ENCODE assay signal across 27 cellular contexts in genomic region chr18:78797499-78797898, GRCh38.
"Had no signal": no experiment of that assay in that cellular context is flagged by ENCODE, and none has a peak within 500 bp of the region (broad histone marks: within the 10 kb centered on the region; RNA-seq: fewer than 3 reads in every experiment).

No MANE protein-coding gene starts in this region.

- H3K27ac ChIP-seq: neutrophil, pancreas, psoas muscle, right lobe of liver, sigmoid colon, stomach, tibial artery, transverse colon, upper lobe of right lung, uterus had no signal

- H3K36me3 ChIP-seq: neutrophil, pancreas, right lobe of liver, sigmoid colon, stomach, tibial artery, transverse colon, upper lobe of right lung, uterus had no signal

- H3K9me3 ChIP-seq: neutrophil, pancreas, psoas muscle, right lobe of liver, sigmoid colon, stomach, tibial artery, transverse colon, upper lobe of right lung, uterus had no signal

- H3K4me3 Mint-ChIP-seq: naive thymus-derived CD8-positive, alpha-beta T cell; natural killer cell treated with Interleukin-12 subunit alpha and Interleukin-12 subunit beta and Interleukin-15 and Interleukin-18, amount 100 ng/mL, for 72 hours; nephron progenitor cell; neural crest cell; stimulated activated effector memory CD8-positive, alpha-beta T cell treated with anti-CD3 and anti-CD28 coated beads, Interleukin-12 subunit alpha, Interleukin-12 subunit beta, amount 100 ng/mL, for 72 hours; stimulated activated naive B cell treated with anti-CD40 and anti-IgM and Interleukin-4, amounts not matched to agents 10 μg/mL and 1 μg/mL and 100 μg/mL, for 72 hours; stimulated activated naive CD8-positive, alpha-beta T cell treated with anti-CD3 and anti-CD28 coated beads, Interleukin-15, Interleukin-2, amounts not matched to agents 100 ng/mL and 50 ng/mL, for 24 hours; type B pancreatic cell had no signal

- DNase-seq: naive thymus-derived CD8-positive, alpha-beta T cell; nephron progenitor cell; nucleus accumbens; pancreas; psoas muscle; right lobe of liver; small intestine; stimulated activated CD4-positive, alpha-beta T cell treated with anti-CD3 and anti-CD28 coated beads, Interleukin-15, amount 100 ng/mL, for 24 hours; stimulated activated CD4-positive, alpha-beta T cell treated with anti-CD3 and anti-CD28 coated beads, Interleukin-2, amount 100 ng/mL, for 24 hours; stimulated activated CD4-positive, alpha-beta T cell treated with anti-CD3 and anti-CD28 coated beads, Interleukin-2, amount 100 ng/mL, for 48 hours; stimulated activated CD4-positive, alpha-beta T cell treated with anti-CD3 and anti-CD28 coated beads, Interleukin-4, amount 100 ng/mL, for 24 hours; stimulated activated naive B cell treated with anti-CD40 and anti-IgM and Interleukin-4, amounts not matched to agents 10 μg/mL and 1 μg/mL and 100 μg/mL, for 72 hours; stimulated activated naive CD4-positive, alpha-beta T cell treated with Interleukin-2 at 50 U/mL for 16 hours; stomach; transverse colon; uterus had no signal

- ATAC-seq: naive thymus-derived CD8-positive, alpha-beta T cell; natural killer cell treated with Interleukin-12 subunit alpha and Interleukin-12 subunit beta and Interleukin-15 and Interleukin-18, amount 100 ng/mL, for 72 hours; pancreas; psoas muscle; right cardiac atrium; right lobe of liver; stimulated activated effector memory CD8-positive, alpha-beta T cell treated with anti-CD3 and anti-CD28 coated beads, Interleukin-12 subunit alpha, Interleukin-12 subunit beta, amount 100 ng/mL, for 72 hours; stimulated activated naive B cell treated with anti-CD40 and anti-IgM and Interleukin-4, amounts not matched to agents 10 μg/mL and 1 μg/mL and 100 μg/mL, for 72 hours; upper lobe of right lung had no signal

- H3K4me1 Mint-ChIP-seq: naive thymus-derived CD8-positive, alpha-beta T cell; nephron progenitor cell; neural crest cell; stimulated activated effector memory CD8-positive, alpha-beta T cell treated with anti-CD3 and anti-CD28 coated beads, Interleukin-12 subunit alpha, Interleukin-12 subunit beta, amount 100 ng/mL, for 72 hours; stimulated activated naive B cell treated with anti-CD40 and anti-IgM and Interleukin-4, amounts not matched to agents 10 μg/mL and 1 μg/mL and 100 μg/mL, for 72 hours had no signal

- H3K36me3 Mint-ChIP-seq: naive thymus-derived CD8-positive, alpha-beta T cell; natural killer cell treated with Interleukin-12 subunit alpha and Interleukin-12 subunit beta and Interleukin-15 and Interleukin-18, amount 100 ng/mL, for 72 hours; stimulated activated effector memory CD8-positive, alpha-beta T cell treated with anti-CD3 and anti-CD28 coated beads, Interleukin-12 subunit alpha, Interleukin-12 subunit beta, amount 100 ng/mL, for 72 hours; stimulated activated naive B cell treated with anti-CD40 and anti-IgM and Interleukin-4, amounts not matched to agents 10 μg/mL and 1 μg/mL and 100 μg/mL, for 72 hours; type B pancreatic cell had no signal

- H3K4me1 ChIP-seq: pancreas, psoas muscle, right lobe of liver, sigmoid colon, stomach, tibial artery, transverse colon, upper lobe of right lung, uterus had no signal

- H3K27ac Mint-ChIP-seq: naive thymus-derived CD8-positive, alpha-beta T cell; natural killer cell treated with Interleukin-12 subunit alpha and Interleukin-12 subunit beta and Interleukin-15 and Interleukin-18, amount 100 ng/mL, for 72 hours; progenitor cell of endocrine pancreas; stimulated activated effector memory CD8-positive, alpha-beta T cell treated with anti-CD3 and anti-CD28 coated beads, Interleukin-12 subunit alpha, Interleukin-12 subunit beta, amount 100 ng/mL, for 72 hours; stimulated activated naive B cell treated with anti-CD40 and anti-IgM and Interleukin-4, amounts not matched to agents 10 μg/mL and 1 μg/mL and 100 μg/mL, for 72 hours; stimulated activated naive CD8-positive, alpha-beta T cell treated with anti-CD3 and anti-CD28 coated beads, Interleukin-15, Interleukin-2, amounts not matched to agents 100 ng/mL and 50 ng/mL, for 24 hours; type B pancreatic cell had no signal

- H3K9me3 Mint-ChIP-seq: natural killer cell treated with Interleukin-12 subunit alpha and Interleukin-12 subunit beta and Interleukin-15 and Interleukin-18, amount 100 ng/mL, for 72 hours; neural crest cell; stimulated activated effector memory CD8-positive, alpha-beta T cell treated with anti-CD3 and anti-CD28 coated beads, Interleukin-12 subunit alpha, Interleukin-12 subunit beta, amount 100 ng/mL, for 72 hours; stimulated activated naive CD8-positive, alpha-beta T cell treated with anti-CD3 and anti-CD28 coated beads, Interleukin-15, Interleukin-2, amounts not matched to agents 100 ng/mL and 50 ng/mL, for 24 hours; type B pancreatic cell had no signal

- H3K27me3 ChIP-seq: neutrophil, pancreas, right lobe of liver, sigmoid colon, stomach, tibial artery, transverse colon, upper lobe of right lung, uterus had no signal

- H3K27me3 Mint-ChIP-seq: stimulated activated naive B cell treated with anti-CD40 and anti-IgM and Interleukin-4, amounts not matched to agents 10 μg/mL and 1 μg/mL and 100 μg/mL, for 72 hours; stimulated activated naive CD8-positive, alpha-beta T cell treated with anti-CD3 and anti-CD28 coated beads, Interleukin-15, Interleukin-2, amounts not matched to agents 100 ng/mL and 50 ng/mL, for 24 hours had no signal

- H3K4me3 ChIP-seq: pancreas, psoas muscle, right lobe of liver, sigmoid colon, stomach, tibial artery, transverse colon, upper lobe of right lung, uterus had no signal
